Comparison of ENCODE assay signal across 8 cellular contexts in genomic region chr2:64989982-64990614, GRCh38. TPM values are rescaled to one million over a fixed set of nuclear protein-coding genes. Genes with fewer than 3 reads are reported as not detected.
DNase-seq lines count a peak whose midpoint lies in the region; ATAC-seq, FAIRE-seq and TF ChIP-seq lines count a peak whose summit lies in the region.

No MANE protein-coding gene starts in this region.

- no peaks in the 10 kb centered on the region for H3K9me3 Mint-ChIP-seq in activated CD4-positive, alpha-beta T cell treated with anti-CD3 and anti-CD28 coated beads for 36 hours (ENCODE audit: low read depth)
- no peaks in the 10 kb centered on the region for H3K9me3 Mint-ChIP-seq in memory B cell

- no peaks in the 10 kb centered on the region for H3K27me3 ChIP-seq in body of pancreas

- intact Hi-C loops in activated CD4-positive, alpha-beta T cell treated with anti-CD3 and anti-CD28 coated beads for 36 hours (cut with DNase I, micrococcal nuclease), result loop anchor here (1.0 to 10.0 kb wide), 19 partner anchors 42 to 1403 kb away; partner anchors contain the start of genes ACTR2 (in 2 of the 2), CEP68 (in 2 of the 2), AFTPH (in 1 of the 2) and MDH1 (in 1 of the 2)
- intact Hi-C loops in body of pancreas (cut with DNase I), result no loop called here

- CTCF ChIA-PET in activated CD4-positive, alpha-beta T cell treated with anti-CD3 and anti-CD28 coated beads for 36 hours (lab: Charles Lee), result interaction anchor here (1.1 to 4.3 kb wide), 5 partner anchors 41 to 197 kb away, joined by 3 to 17 read pairs (median 4); no protein-coding TSS in a partner anchor

- no peak for ATAC-seq in activated CD4-positive, alpha-beta T cell treated with anti-CD3 and anti-CD28 coated beads for 36 hours
- ATAC-seq in body of pancreas (peak; percentile 0), memory B cell (ENCODE audit: low read depth) (no peak)

- peaks cover 46% of the 10 kb centered on the region for H3K4me1 Mint-ChIP-seq in activated CD4-positive, alpha-beta T cell treated with anti-CD3 and anti-CD28 coated beads for 36 hours
- peaks cover 32% of the 10 kb centered on the region for H3K4me1 Mint-ChIP-seq in memory B cell

- DNase-seq in activated CD4-positive, alpha-beta T cell treated with anti-CD3 and anti-CD28 coated beads for 36 hours, result peak; percentile 18
- no peak for DNase-seq in activated CD4-positive, alpha-beta T cell treated with anti-CD3 and anti-CD28 coated beads for 48 hours
- DNase-seq in NCI-H1105 (lab: John Stamatoyannopoulos, UW), result peak; percentile 10
- peak; percentile 16 to 38 (median 28) for DNase-seq in body of pancreas
- DNase-seq in memory B cell (ENCODE audit: low spot score in 2 of 2), result peak; percentile 4 to 34
- DNase-seq in urothelium cell line (ENCODE audit: low spot score), result peak; percentile 53
- DNase-seq in dermis blood vessel endothelial cell, result no peak
- no peak for DNase-seq in amniotic stem cell (lab: John Stamatoyannopoulos, UW)

- no peaks in the 10 kb centered on the region for H3K36me3 ChIP-seq in body of pancreas (replicated peaks in 1 of 2; ENCODE audit: insufficient read depth in 1 of 2, low read depth in 2 of 2)

- peaks cover 38% of the 10 kb centered on the region for H3K4me1 ChIP-seq in body of pancreas

- POLR2A ChIA-PET in activated CD4-positive, alpha-beta T cell treated with anti-CD3 and anti-CD28 coated beads for 36 hours (lab: Charles Lee), result no interaction called here

- TF ChIP-seq POLR2A in body of pancreas (IDR thresholded peaks at IDR 0.05), result peak in 1 of 3 donors; percentile 20

- WGBS in body of pancreas, 2 donors, result 12 to 30% methylated on average over 21 to 35 of the region's 35 CpGs

- peak overlapping the region; percentile 56 to 82 for H3K4me3 ChIP-seq in body of pancreas

- peak overlapping the region; percentile 88 to 95 (median 90) for H3K27ac ChIP-seq in body of pancreas

- FAIRE-seq in urothelium cell line (lab: Jason Lieb, UNC), result no peak

- H3K27me3 Mint-ChIP-seq in activated CD4-positive, alpha-beta T cell treated with anti-CD3 and anti-CD28 coated beads for 36 hours, result peaks cover 4% of the 10 kb centered on the region
- no peaks in the 10 kb centered on the region for H3K27me3 Mint-ChIP-seq in memory B cell

- no peaks in the 10 kb centered on the region for H3K9me3 ChIP-seq in body of pancreas

- TF ChIP-seq CTCF in body of pancreas (IDR thresholded peaks at IDR 0.05), result no peak

- peak overlapping the region; percentile 87 for H3K4me3 Mint-ChIP-seq in activated CD4-positive, alpha-beta T cell treated with anti-CD3 and anti-CD28 coated beads for 36 hours
- peak overlapping the region; percentile 90 for H3K4me3 Mint-ChIP-seq in memory B cell

- H3K27ac Mint-ChIP-seq in activated CD4-positive, alpha-beta T cell treated with anti-CD3 and anti-CD28 coated beads for 36 hours, result peak overlapping the region; percentile 52
- H3K27ac Mint-ChIP-seq in memory B cell, result no peak overlapping the region

- H3K36me3 Mint-ChIP-seq in activated CD4-positive, alpha-beta T cell treated with anti-CD3 and anti-CD28 coated beads for 36 hours (ENCODE audit: low read depth), result peaks cover 19% of the 10 kb centered on the region
- H3K36me3 Mint-ChIP-seq in memory B cell, result no peaks in the 10 kb centered on the region

RNA-seq across cellular contexts. Expression of gene SLC1A4, which starts 0.9 kb away (rescaled TPM):
- total RNA-seq in activated CD4-positive, alpha-beta T cell treated with anti-CD3 and anti-CD28 coated beads for 36 hours, result 10 to 100 TPM; 15.7 to 16.7 TPM
- total RNA-seq in body of pancreas (10 to 100 TPM; 14.5 to 25.4 TPM), dermis blood vessel endothelial cell (12.3 and 15.1 TPM in 2 replicates)

Comparison
In these comparisons a context has a peak if more than half of its experiments do, and no peak if none do; other contexts are left out.
1. DNase-seq: peak in activated CD4-positive, alpha-beta T cell treated with anti-CD3 and anti-CD28 coated beads for 36 hours (single experiment), NCI-H1105 (single experiment), body of pancreas (4 of 4), memory B cell (2 of 2) and urothelium cell line (single experiment); none in activated CD4-positive, alpha-beta T cell treated with anti-CD3 and anti-CD28 coated beads for 48 hours (single experiment), dermis blood vessel endothelial cell (single experiment) and amniotic stem cell (single experiment).